In the genomic region with DNA sequence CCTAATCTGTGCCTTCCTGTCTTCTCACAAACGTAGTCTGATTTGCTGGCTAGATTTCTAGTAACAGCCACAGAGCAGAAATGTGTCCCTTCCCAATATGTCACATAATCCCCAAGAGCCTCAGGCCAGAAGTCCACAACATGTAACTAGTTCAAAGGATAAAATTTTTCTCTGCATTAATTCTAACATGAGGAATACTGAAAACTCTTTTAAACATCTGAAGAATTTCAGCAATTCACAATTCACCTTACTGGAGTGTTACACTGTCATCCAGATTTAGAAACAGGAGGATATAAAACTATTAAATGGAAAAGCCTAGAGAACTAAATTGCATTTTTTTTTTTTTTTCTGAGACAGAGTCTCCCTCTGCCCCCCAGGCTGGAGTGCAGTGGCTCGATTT, we compare ENCODE assay signal across 17 cellular contexts. TPM values are rescaled to one million over a fixed set of nuclear protein-coding genes. Genes with fewer than 3 reads are reported as not detected.
DNase-seq lines count a peak whose midpoint lies in the region; ATAC-seq and TF ChIP-seq lines count a peak whose summit lies in the region.
"Had no signal": no experiment of that assay in that cellular context is flagged by ENCODE, and none has a peak within 500 bp of the region (broad histone marks: within the 10 kb centered on the region; RNA-seq: fewer than 3 reads in every experiment).

No MANE protein-coding gene starts in this region.

- H2BK5ac ChIP-seq in trophoblast cell (ENCODE audit: low read depth, low read length, poor library complexity): no peak overlapping the region

- H3K4ac ChIP-seq in trophoblast cell (ENCODE audit: low read depth, low read length): no peak overlapping the region

- H3K9me3 Mint-ChIP-seq in activated naive CD4-positive, alpha-beta T cell treated with anti-CD3 and anti-CD28 coated beads for 36 hours: no peaks in the 10 kb centered on the region
- H3K9me3 Mint-ChIP-seq in WTC11: no peaks in the 10 kb centered on the region
- no peaks in the 10 kb centered on the region for H3K9me3 Mint-ChIP-seq in endodermal cell

- no peak for ATAC-seq in WTC11

- no peak overlapping the region for H3K9ac ChIP-seq in endodermal cell (ENCODE audit: extremely low read depth, low read length, poor library complexity, severe bottlenecking)
- no peak overlapping the region for H3K9ac ChIP-seq in trophoblast cell (ENCODE audit: low read length)
- H3K9ac ChIP-seq: parathyroid adenoma had no signal

- no peak overlapping the region for H3K27ac ChIP-seq in endodermal cell (ENCODE audit: low read depth, low read length)
- no peak overlapping the region for H3K27ac ChIP-seq in trophoblast cell (ENCODE audit: low read depth, low read length)
- no peak overlapping the region for H3K27ac ChIP-seq in brain microvascular endothelial cell
- H3K27ac ChIP-seq: parathyroid adenoma, skin epidermis, suprapubic skin had no signal

- H3K27me3 ChIP-seq in endodermal cell (ENCODE audit: control insufficient read depth, insufficient read depth, low read length, poor library complexity, severe bottlenecking): no peaks in the 10 kb centered on the region
- H3K27me3 ChIP-seq in trophoblast cell (ENCODE audit: insufficient read depth, low read length): no peaks in the 10 kb centered on the region
- H3K27me3 ChIP-seq in brain microvascular endothelial cell (replicated peaks): no peaks in the 10 kb centered on the region
- H3K27me3 ChIP-seq: suprapubic skin had no signal

- H3K18ac ChIP-seq in trophoblast cell (ENCODE audit: low read length): no peak overlapping the region

- peaks cover 62% of the 10 kb centered on the region for H3K4me1 Mint-ChIP-seq in activated naive CD4-positive, alpha-beta T cell treated with anti-CD3 and anti-CD28 coated beads for 36 hours (ENCODE audit: low read depth)
- H3K4me1 Mint-ChIP-seq in WTC11 (peaks cover 31% of the 10 kb centered on the region), endodermal cell (peaks cover 22% of the 10 kb centered on the region)

- H2BK12ac ChIP-seq in trophoblast cell (ENCODE audit: low read length): no peak overlapping the region

- H3K4me2 ChIP-seq in trophoblast cell (ENCODE audit: low read length): no peak overlapping the region

- no peak overlapping the region for H2AFZ ChIP-seq in trophoblast cell (ENCODE audit: insufficient read depth, low read length, poor library complexity)
- H2AFZ ChIP-seq: parathyroid adenoma had no signal

- CTCF ChIA-PET in activated naive CD4-positive, alpha-beta T cell treated with anti-CD3 and anti-CD28 coated beads for 36 hours (lab: Charles Lee): interaction anchor here (5.1 kb wide), 1 partner anchor 11 kb away, joined by 34 read pairs; no protein-coding TSS in a partner anchor
- CTCF ChIA-PET in WTC11 (lab: Charles Lee): interaction anchor here (1.2 kb wide), 1 partner anchor 11 kb away, joined by 5 read pairs; no protein-coding TSS in a partner anchor

- no peak overlapping the region for H4K8ac ChIP-seq in trophoblast cell (ENCODE audit: low read depth, low read length)

- TF ChIP-seq CTCF in WTC11 (IDR thresholded peaks at IDR 0.05) (no peak), endodermal cell (conservative IDR thresholded peaks at IDR 0.05) (no peak), brain microvascular endothelial cell (IDR thresholded peaks at IDR 0.05; ENCODE audit: low read depth, low read length, missing control alignments) (no peak)

- H4K12ac ChIP-seq in trophoblast cell (ENCODE audit: low read depth, low read length): no peak overlapping the region

- H3K9me3 ChIP-seq in endodermal cell (ENCODE audit: control insufficient read depth, low read length) (no peaks in the 10 kb centered on the region), trophoblast cell (ENCODE audit: insufficient read depth, low read depth, low read length) (no peaks in the 10 kb centered on the region)
- H3K9me3 ChIP-seq: suprapubic skin had no signal

- H3K36me3 ChIP-seq in endodermal cell (ENCODE audit: control insufficient read depth, insufficient read depth, low read length) (peaks cover 49% of the 10 kb centered on the region), trophoblast cell (ENCODE audit: control insufficient read depth in 1 of 2, insufficient read depth in 2 of 2, low read length in 2 of 2) (peaks cover 30 to 42% of the 10 kb centered on the region in 2 experiments), brain microvascular endothelial cell (replicated peaks) (peaks cover 32% of the 10 kb centered on the region)

- peaks cover 6% of the 10 kb centered on the region for H3K4me1 ChIP-seq in endodermal cell (ENCODE audit: control insufficient read depth, insufficient read depth, low read length)
- peaks cover 8 to 12% of the 10 kb centered on the region in 2 experiments for H3K4me1 ChIP-seq in trophoblast cell (ENCODE audit: control insufficient read depth in 1 of 2, insufficient read depth in 2 of 2, low read length in 2 of 2)

- peaks cover 12% of the 10 kb centered on the region for H3K79me2 ChIP-seq in trophoblast cell (ENCODE audit: control insufficient read depth, insufficient read depth, low read length, poor library complexity)

- intact Hi-C loops in activated naive CD4-positive, alpha-beta T cell treated with anti-CD3 and anti-CD28 coated beads for 36 hours (cut with micrococcal nuclease): no loop called here

- no peak overlapping the region for H3K4me3 ChIP-seq in endodermal cell (ENCODE audit: low read length)
- no peak overlapping the region for H3K4me3 ChIP-seq in trophoblast cell (ENCODE audit: low read depth, low read length)
- H3K4me3 ChIP-seq in brain microvascular endothelial cell (ENCODE audit: low read depth, low read length): no peak overlapping the region
- H3K4me3 ChIP-seq: skin epidermis, suprapubic skin had no signal

- no peak overlapping the region for H3K23ac ChIP-seq in trophoblast cell (ENCODE audit: low read length)

- H3K79me1 ChIP-seq in trophoblast cell (ENCODE audit: low read length): peaks cover 8% of the 10 kb centered on the region

- in situ Hi-C loops in brain microvascular endothelial cell (cut with HindIII; ENCODE audit: low pct_ligation_motif_present, low sequenced_read_pairs): no loop called here

- H3K4me3 Mint-ChIP-seq in activated naive CD4-positive, alpha-beta T cell treated with anti-CD3 and anti-CD28 coated beads for 36 hours: peak overlapping the region; percentile 13
- H3K4me3 Mint-ChIP-seq in WTC11 (no peak overlapping the region), endodermal cell (no peak overlapping the region)

- no peak overlapping the region for H2BK120ac ChIP-seq in trophoblast cell (ENCODE audit: insufficient read depth, low read length, poor library complexity)

- 90 to 92% methylated on average over 1 to 2 of the region's 2 CpGs for WGBS in endodermal cell (ENCODE audit: insufficient coverage in 1 of 2, insufficient read length in 1 of 2), 2 experiments
- WGBS in trophoblast cell (ENCODE audit: extremely low coverage, insufficient coverage, insufficient read length): no CpG with 5 or more reads among the region's 2 CpGs

- peak overlapping the region; percentile 61 for H3K27ac Mint-ChIP-seq in activated naive CD4-positive, alpha-beta T cell treated with anti-CD3 and anti-CD28 coated beads for 36 hours
- H3K27ac Mint-ChIP-seq in WTC11 (peak overlapping the region; percentile 43; the same call in 1 of the 2 replicates), endodermal cell (peak overlapping the region; percentile 22)

- H4K91ac ChIP-seq in trophoblast cell (ENCODE audit: low read depth, low read length): no peak overlapping the region

- POLR2A ChIA-PET in WTC11 (lab: Charles Lee): no interaction called here

- H2AK5ac ChIP-seq in trophoblast cell (ENCODE audit: low read length): no peak overlapping the region

- H3K36me3 Mint-ChIP-seq in activated naive CD4-positive, alpha-beta T cell treated with anti-CD3 and anti-CD28 coated beads for 36 hours (ENCODE audit: low read depth): peaks cover 64% of the 10 kb centered on the region
- peaks cover 56% of the 10 kb centered on the region for H3K36me3 Mint-ChIP-seq in WTC11
- peaks cover 55% of the 10 kb centered on the region for H3K36me3 Mint-ChIP-seq in endodermal cell (ENCODE audit: low read depth)

- DNase-seq in activated naive CD4-positive, alpha-beta T cell treated with anti-CD3 and anti-CD28 coated beads for 36 hours: no peak
- DNase-seq in activated naive CD4-positive, alpha-beta T cell treated with Interleukin-2 at 50 U/mL for 16 hours: no peak
- no peak for DNase-seq in WTC11 (ENCODE audit: low spot score)
- DNase-seq in endodermal cell: no peak
- DNase-seq in trophoblast cell: peak; percentile 46 to 61
- DNase-seq in brain microvascular endothelial cell: no peak
- no peak for DNase-seq in NCI-H1092 treated with DMSO at 0.1 percent for 48 hours (lab: John Stamatoyannopoulos, UW)
- no peak for DNase-seq in EL
- DNase-seq: anterior cingulate cortex; hippocampal formation; kidney glomerular epithelial cell; NCI-H2081; NCI-H510A; stimulated activated CD4-positive, alpha-beta T cell treated with anti-CD3 and anti-CD28 coated beads, Interleukin-4, amount 100 ng/mL, for 1 hour had no signal

- no peak overlapping the region for H3K14ac ChIP-seq in trophoblast cell (ENCODE audit: low read length)

- no peaks in the 10 kb centered on the region for H3K27me3 Mint-ChIP-seq in activated naive CD4-positive, alpha-beta T cell treated with anti-CD3 and anti-CD28 coated beads for 36 hours (ENCODE audit: low read depth)
- no peaks in the 10 kb centered on the region for H3K27me3 Mint-ChIP-seq in WTC11 (ENCODE audit: low read depth)
- no peaks in the 10 kb centered on the region for H3K27me3 Mint-ChIP-seq in endodermal cell (ENCODE audit: insufficient read depth)

RNA-seq across cellular contexts. Expression of a gene that starts 2.5 kb away (rescaled TPM):
- 10 to 100 TPM; 65.8 to 74.0 TPM for total RNA-seq in activated naive CD4-positive, alpha-beta T cell treated with anti-CD3 and anti-CD28 coated beads for 36 hours
- total RNA-seq in WTC11 (2021): 69.4 to 83.1 TPM (median 74.5 TPM) in 3 replicates
- total RNA-seq in endodermal cell: 10 to 100 TPM; 73.6 to 79.2 TPM
- 66.7 TPM for polyA plus RNA-seq in endodermal cell (2013, experiment 1 of 2)
- 57.5 TPM for polyA plus RNA-seq in endodermal cell (2013, experiment 2 of 2)
- polyA plus RNA-seq in trophoblast cell (2013): 46.3 and 54.5 TPM in 2 replicates

RNA-seq across cellular contexts. Expression of a gene that starts 5.8 kb away (rescaled TPM):
- 10 to 100 TPM; 77.3 to 81.8 TPM for total RNA-seq in activated naive CD4-positive, alpha-beta T cell treated with anti-CD3 and anti-CD28 coated beads for 36 hours
- total RNA-seq in WTC11 (2021) (58.6 to 61.9 TPM (median 60.9 TPM) in 3 replicates), endodermal cell (100 to 1,000 TPM in 1 of 2 donors, 10 to 100 TPM in 1; 75.4 to 109 TPM)
- polyA plus RNA-seq in endodermal cell (2013, experiment 1 of 2): 105 TPM
- 95.6 TPM for polyA plus RNA-seq in endodermal cell (2013, experiment 2 of 2)
- polyA plus RNA-seq in trophoblast cell (2013): 48.8 and 49.9 TPM in 2 replicates

RNA-seq across cellular contexts. Expression of a gene that starts 30.2 kb away (rescaled TPM):
- 10 to 100 TPM; 73.9 to 78.4 TPM for total RNA-seq in activated naive CD4-positive, alpha-beta T cell treated with anti-CD3 and anti-CD28 coated beads for 36 hours
- total RNA-seq in WTC11 (2021): 79.6 to 90.5 TPM (median 89.7 TPM) in 3 replicates
- 10 to 100 TPM; 82.5 to 96.0 TPM for total RNA-seq in endodermal cell
- polyA plus RNA-seq in endodermal cell (2013, experiment 1 of 2): 42.6 TPM
- 42.7 TPM for polyA plus RNA-seq in endodermal cell (2013, experiment 2 of 2)
- polyA plus RNA-seq in trophoblast cell (2013): 61.6 and 62.5 TPM in 2 replicates

RNA-seq across cellular contexts. Expression of a gene that starts 35.1 kb away (rescaled TPM):
- not detected for total RNA-seq in activated naive CD4-positive, alpha-beta T cell treated with anti-CD3 and anti-CD28 coated beads for 36 hours
- total RNA-seq in WTC11 (2021) (0.15 to 0.18 TPM (median 0.16 TPM) in 3 replicates), endodermal cell (1 to 10 TPM; 2.7 to 3.1 TPM)
- 0.85 TPM for polyA plus RNA-seq in endodermal cell (2013, experiment 1 of 2)
- polyA plus RNA-seq in endodermal cell (2013, experiment 2 of 2): 0.70 TPM
- polyA plus RNA-seq in trophoblast cell (2013): 0.19 and 0.26 TPM in 2 replicates

Comparison
In these comparisons a context has a peak if more than half of its experiments do, and no peak if none do; other contexts are left out.
1. DNase-seq: peak in trophoblast cell (2 of 2); none in activated naive CD4-positive, alpha-beta T cell treated with anti-CD3 and anti-CD28 coated beads for 36 hours (single experiment), activated naive CD4-positive, alpha-beta T cell treated with Interleukin-2 at 50 U/mL for 16 hours (single experiment), WTC11 (single experiment), endodermal cell (single experiment), brain microvascular endothelial cell (single experiment), NCI-H1092 treated with DMSO at 0.1 percent for 48 hours (single experiment) and EL (single experiment).
2. Peak in every context shown above with its lines, with median percentiles within 50 percentile points of each other: H3K27ac Mint-ChIP-seq.